1 cellular context compared by ENCODE assay signal in genomic region chr11:92386577-92386976, GRCh38.
TF ChIP-seq lines count a peak whose summit lies in the region.

No MANE protein-coding gene starts in this region.

TF ChIP-seq in GM23338, 12 proteins besides CTCF, POLR2A, EP300 and RAD21:
- TF ChIP-seq CREB1 (CRISPR knock-in tag; IDR thresholded peaks at IDR 0.05; ENCODE audit: low read depth) = no peak
- TF ChIP-seq STAT1 (IDR thresholded peaks at IDR 0.05; ENCODE audit: unreplicated experiment) = no peak
- no peak for TF ChIP-seq ZNF114 (CRISPR knock-in tag; IDR thresholded peaks at IDR 0.05)
- no peak for TF ChIP-seq ZNF462 (CRISPR knock-in tag; IDR thresholded peaks at IDR 0.05)
- TF ChIP-seq ZNF331 (CRISPR knock-in tag; IDR thresholded peaks at IDR 0.05; ENCODE audit: low read depth) = no peak
- no peak for TF ChIP-seq NANOG (IDR thresholded peaks at IDR 0.05; ENCODE audit: borderline replicate concordance)
- TF ChIP-seq REST (IDR thresholded peaks at IDR 0.05; ENCODE audit: unreplicated experiment) = no peak
- TF ChIP-seq EZH2phosphoT487 (IDR thresholded peaks at IDR 0.05; ENCODE audit: unreplicated experiment) = no peak
- TF ChIP-seq ETS1 (IDR thresholded peaks at IDR 0.05) = no peak
- TF ChIP-seq JUNB (IDR thresholded peaks at IDR 0.05; ENCODE audit: unreplicated experiment) = no peak
- no peak for TF ChIP-seq EZH2 (IDR thresholded peaks at IDR 0.05; ENCODE audit: low read depth, unreplicated experiment)
- no peak for TF ChIP-seq POLR2AphosphoS5 (IDR thresholded peaks at IDR 0.05; ENCODE audit: low read depth)
